ENCODE assay signal across 17 cellular contexts in the genomic region with DNA sequence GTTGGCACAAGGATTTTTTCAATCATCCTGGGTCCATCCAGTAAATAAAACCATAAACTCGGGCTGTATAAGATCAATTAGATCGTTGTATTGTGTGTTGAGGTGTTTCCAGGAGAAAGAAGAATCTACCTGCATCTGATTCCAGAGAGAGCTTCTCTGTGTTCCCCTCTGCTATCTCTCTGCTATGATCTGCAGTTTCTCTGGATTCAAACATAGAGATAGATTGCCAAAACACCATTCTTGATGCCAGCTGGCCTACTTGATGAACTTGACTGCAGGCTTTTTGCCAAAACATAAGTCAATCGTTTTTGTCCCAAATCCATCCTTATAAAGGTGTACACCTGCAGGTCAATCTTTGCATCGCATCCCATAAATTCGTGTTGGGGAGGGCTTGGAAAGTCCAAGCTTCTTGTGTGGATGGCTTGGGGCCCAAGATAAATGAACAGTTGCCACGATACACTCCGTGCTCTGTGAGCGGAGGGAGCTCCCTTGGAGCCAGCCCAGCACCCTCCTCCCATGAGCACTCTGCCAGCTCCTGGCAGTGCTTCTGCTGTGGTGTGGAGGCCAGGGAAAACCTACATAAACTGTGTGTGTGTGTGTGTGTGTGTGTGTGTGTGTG. TPM values are rescaled to one million over a fixed set of nuclear protein-coding genes. Genes with fewer than 3 reads are reported as not detected.
DNase-seq lines count a peak whose midpoint lies in the region; ATAC-seq, FAIRE-seq and TF ChIP-seq lines count a peak whose summit lies in the region.
"Had no signal": no experiment of that assay in that cellular context is flagged by ENCODE, and none has a peak within 500 bp of the region (broad histone marks: within the 10 kb centered on the region; RNA-seq: fewer than 3 reads in every experiment).

No MANE protein-coding gene starts in this region.

- peak; percentile 66 for DNase-seq in NCI-H1105 (lab: John Stamatoyannopoulos, UW)
- DNase-seq in cerebellum (ENCODE audit: low spot score): peak; percentile 72
- peak; percentile 92 for DNase-seq in left lobe of liver (ENCODE audit: low spot score)
- DNase-seq in stomach: peak; percentile 60
- DNase-seq in activated CD8-positive, alpha-beta T cell treated with anti-CD3 and anti-CD28 coated beads for 36 hours: no peak
- DNase-seq in GM19239 (ENCODE audit: insufficient read length, low spot score): no peak
- DNase-seq in activated T-cell treated with anti-CD3 and anti-CD28 coated beads, Interleukin-2, amount 50 U/mL, for 1 hour: no peak
- DNase-seq: KBM-7; Peyer's patch; stimulated activated CD4-positive, alpha-beta T cell treated with anti-CD3 and anti-CD28 coated beads, Interleukin-2, amount 100 ng/mL, for 24 hours; stimulated activated naive CD4-positive, alpha-beta T cell; T-helper 2 cell had no signal

- H3K27ac Mint-ChIP-seq in activated CD8-positive, alpha-beta T cell treated with anti-CD3 and anti-CD28 coated beads for 36 hours: no peak overlapping the region
- H3K27ac Mint-ChIP-seq: CD14-positive monocyte had no signal

- no peak for TF ChIP-seq EP300 in stomach (IDR thresholded peaks at IDR 0.05)

- FAIRE-seq in GM19239 (lab: Jason Lieb, UNC): no peak
- FAIRE-seq: G401.6 had no signal

- ATAC-seq in left lobe of liver (peak; percentile 98), GM19397 (IDR thresholded peaks at IDR 0.05; ENCODE audit: unreplicated experiment) (no peak)
- ATAC-seq in activated CD8-positive, alpha-beta T cell treated with anti-CD3 and anti-CD28 coated beads for 36 hours: no peak

- H3K27ac ChIP-seq in stomach: peak overlapping the region in 1 of 5 donors; percentile 26
- H3K27ac ChIP-seq: neutrophil, Peyer's patch had no signal

- no peak overlapping the region for H3K4me3 ChIP-seq in stomach
- H3K4me3 ChIP-seq: Peyer's patch had no signal

- TF ChIP-seq POLR2A in stomach (IDR thresholded peaks at IDR 0.05): no peak

- H3K36me3 Mint-ChIP-seq in activated CD8-positive, alpha-beta T cell treated with anti-CD3 and anti-CD28 coated beads for 36 hours (ENCODE audit: low read depth): peaks cover 2% of the 10 kb centered on the region

- intact Hi-C loops in stomach (cut with DNase I; ENCODE audit: low total_unique reads): no loop called here
- intact Hi-C loops in activated CD8-positive, alpha-beta T cell treated with anti-CD3 and anti-CD28 coated beads for 36 hours (cut with micrococcal nuclease): no loop called here

- no peaks in the 10 kb centered on the region for H3K27me3 ChIP-seq in stomach
- H3K27me3 ChIP-seq: neutrophil, Peyer's patch had no signal

- peaks cover 4% of the 10 kb centered on the region for H3K9me3 Mint-ChIP-seq in activated CD8-positive, alpha-beta T cell treated with anti-CD3 and anti-CD28 coated beads for 36 hours

- H3K4me3 Mint-ChIP-seq in activated CD8-positive, alpha-beta T cell treated with anti-CD3 and anti-CD28 coated beads for 36 hours: no peak overlapping the region
- H3K4me3 Mint-ChIP-seq: CD14-positive monocyte had no signal

- POLR2A ChIA-PET in activated CD8-positive, alpha-beta T cell treated with anti-CD3 and anti-CD28 coated beads for 36 hours (lab: Charles Lee): no interaction called here

- WGBS in stomach, 5 donors: 24 to 51% (median 33%) methylated on average over 8 of the region's 8 CpGs

- TF ChIP-seq CTCF in stomach (IDR thresholded peaks at IDR 0.05): no peak
- TF ChIP-seq CTCF in activated CD8-positive, alpha-beta T cell treated with anti-CD3 and anti-CD28 coated beads for 36 hours (IDR thresholded peaks at IDR 0.05): no peak

- CTCF ChIA-PET in activated CD8-positive, alpha-beta T cell treated with anti-CD3 and anti-CD28 coated beads for 36 hours (lab: Charles Lee): interaction anchor here (1.2 kb wide), 1 partner anchor 22 kb away, joined by 3 read pairs; no protein-coding TSS in a partner anchor

- no peaks in the 10 kb centered on the region for H3K27me3 Mint-ChIP-seq in activated CD8-positive, alpha-beta T cell treated with anti-CD3 and anti-CD28 coated beads for 36 hours

- H3K4me1 Mint-ChIP-seq in activated CD8-positive, alpha-beta T cell treated with anti-CD3 and anti-CD28 coated beads for 36 hours (ENCODE audit: low read depth): peaks cover 4% of the 10 kb centered on the region

- H3K36me3 ChIP-seq in stomach: no peaks in the 10 kb centered on the region
- H3K36me3 ChIP-seq: neutrophil, Peyer's patch had no signal

- peaks cover 0 to 4% (median 0%) of the 10 kb centered on the region in 4 donors for H3K9me3 ChIP-seq in stomach
- H3K9me3 ChIP-seq: neutrophil, Peyer's patch had no signal

- H3K4me1 ChIP-seq in stomach: peaks cover 0 to 16% (median 2%) of the 10 kb centered on the region in 4 donors
- H3K4me1 ChIP-seq: Peyer's patch had no signal

RNA-seq across cellular contexts. Expression of gene CERS3, which starts 2.7 kb away (rescaled TPM):
- total RNA-seq in cerebellum: 0.73 TPM
- total RNA-seq in left lobe of liver: not detected
- under 1 TPM in 1 of 5 donors, not detected in 4; 0.18 TPM for total RNA-seq in stomach
- polyA plus RNA-seq in stomach: 10 to 100 TPM in 1 of 3 donors, not detected in 2; 27.8 TPM
- total RNA-seq in activated CD8-positive, alpha-beta T cell treated with anti-CD3 and anti-CD28 coated beads for 36 hours: not detected
- total RNA-seq: chondrocyte, Peyer's patch had no signal
- polyA plus RNA-seq: CD14-positive monocyte had no signal

Comparison
In these comparisons a context has a peak if more than half of its experiments do, and no peak if none do; other contexts are left out.
1. DNase-seq: peak in NCI-H1105 (single experiment), cerebellum (single experiment), left lobe of liver (single experiment) and stomach (single experiment); none in activated CD8-positive, alpha-beta T cell treated with anti-CD3 and anti-CD28 coated beads for 36 hours (single experiment), GM19239 (single experiment) and activated T-cell treated with anti-CD3 and anti-CD28 coated beads, Interleukin-2, amount 50 U/mL, for 1 hour (single experiment).